ENCODE assay signal across 8 cellular contexts in genomic region chr14:90697577-90698206, GRCh38.
A peak's percentile ranks its signal among the peaks of the same experiment; 100 is the strongest.
DNase-seq lines count a peak whose midpoint lies in the region; ATAC-seq and TF ChIP-seq lines count a peak whose summit lies in the region.

No MANE protein-coding gene starts in this region.

- peak; percentile 77 for ATAC-seq in GM21381 (IDR thresholded peaks at IDR 0.05; ENCODE audit: unreplicated experiment)

- TF ChIP-seq CTCF in LNCAP (IDR thresholded peaks at IDR 0.05) (peak; percentile 88), neural progenitor cell (IDR thresholded peaks at IDR 0.05) (peak; percentile 96)

- H4K20me1 ChIP-seq in neural progenitor cell (ENCODE audit: low read depth) = no peaks in the 10 kb centered on the region

- no peaks in the 10 kb centered on the region for H3K79me2 ChIP-seq in neural progenitor cell (ENCODE audit: low read depth)

- no peak overlapping the region for H2AFZ ChIP-seq in neural progenitor cell (replicated peaks)

- CTCF ChIA-PET in CD8-positive, alpha-beta memory T cell (lab: Charles Lee) = interaction anchor here (0.7 to 2.2 kb wide), 13 partner anchors 9 to 442 kb away, joined by 3 to 23 read pairs (median 4); partner anchors contain the start of genes CALM1 and PSMC1

- H3K36me3 Mint-ChIP-seq in CD8-positive, alpha-beta memory T cell = no peaks in the 10 kb centered on the region
- no peaks in the 10 kb centered on the region for H3K36me3 Mint-ChIP-seq in activated T-helper 1 cell treated with anti-CD3 and anti-CD28 coated beads, Interleukin-12 subunit alpha, Interleukin-12 subunit beta, Interleukin-2, Interleukin-4 antibody, amounts not matched to agents 30 ng/mL and 10 ng/mL and 1 ng/mL, durations not matched to agents 14 hours and 24 hours and 36 hours (ENCODE audit: low read depth)
- H3K36me3 Mint-ChIP-seq in neural progenitor cell = no peaks in the 10 kb centered on the region

- no peak overlapping the region for H3K27ac ChIP-seq in CD8-positive, alpha-beta memory T cell (ENCODE audit: low read depth, low read length)
- H3K27ac ChIP-seq in neural progenitor cell (no peak overlapping the region), stomach smooth muscle (ENCODE audit: low read length) (peak overlapping the region; percentile 88)

- peaks cover 0 to 5% of the 10 kb centered on the region in 2 donors for H3K27me3 Mint-ChIP-seq in CD8-positive, alpha-beta memory T cell
- H3K27me3 Mint-ChIP-seq in activated T-helper 1 cell treated with anti-CD3 and anti-CD28 coated beads, Interleukin-12 subunit alpha, Interleukin-12 subunit beta, Interleukin-2, Interleukin-4 antibody, amounts not matched to agents 30 ng/mL and 10 ng/mL and 1 ng/mL, durations not matched to agents 14 hours and 24 hours and 36 hours (ENCODE audit: insufficient read depth) = peaks cover 3% of the 10 kb centered on the region
- no peaks in the 10 kb centered on the region for H3K27me3 Mint-ChIP-seq in neural progenitor cell (ENCODE audit: insufficient read depth, low read depth)

- peaks cover 6% of the 10 kb centered on the region for H3K4me1 ChIP-seq in CD8-positive, alpha-beta memory T cell (ENCODE audit: insufficient read depth, low read length)
- H3K4me1 ChIP-seq in neural progenitor cell = no peaks in the 10 kb centered on the region
- peaks cover 33% of the 10 kb centered on the region for H3K4me1 ChIP-seq in stomach smooth muscle (ENCODE audit: control insufficient read depth, insufficient read depth, low read length)

- no peak overlapping the region for H3K4me2 ChIP-seq in neural progenitor cell

- peak overlapping the region in 1 of 8 donors; percentile 67 for H3K27ac Mint-ChIP-seq in CD8-positive, alpha-beta memory T cell
- H3K27ac Mint-ChIP-seq in activated T-helper 1 cell treated with anti-CD3 and anti-CD28 coated beads, Interleukin-12 subunit alpha, Interleukin-12 subunit beta, Interleukin-2, Interleukin-4 antibody, amounts not matched to agents 30 ng/mL and 10 ng/mL and 1 ng/mL, durations not matched to agents 14 hours and 24 hours and 36 hours = no peak overlapping the region
- H3K27ac Mint-ChIP-seq in neural progenitor cell = no peak overlapping the region

- H3K9me3 ChIP-seq in CD8-positive, alpha-beta memory T cell (ENCODE audit: low read length) = no peaks in the 10 kb centered on the region
- no peaks in the 10 kb centered on the region for H3K9me3 ChIP-seq in neural progenitor cell (ENCODE audit: low read depth)
- no peaks in the 10 kb centered on the region for H3K9me3 ChIP-seq in stomach smooth muscle (ENCODE audit: control insufficient read depth in 2 of 2, low read length in 2 of 2)

- peaks cover 7% of the 10 kb centered on the region for H3F3A ChIP-seq in neural progenitor cell (ENCODE audit: low read depth)

- no peaks in the 10 kb centered on the region for H3K27me3 ChIP-seq in CD8-positive, alpha-beta memory T cell (ENCODE audit: insufficient read depth, low read length, poor library complexity, severe bottlenecking)
- H3K27me3 ChIP-seq in neural progenitor cell = no peaks in the 10 kb centered on the region
- no peaks in the 10 kb centered on the region for H3K27me3 ChIP-seq in stomach smooth muscle (ENCODE audit: control insufficient read depth in 1 of 2, insufficient read depth in 2 of 2, low read length in 2 of 2)

- POLR2A ChIA-PET in CD8-positive, alpha-beta memory T cell (lab: Charles Lee) = no interaction called here

- no peaks in the 10 kb centered on the region for H3K36me3 ChIP-seq in CD8-positive, alpha-beta memory T cell (ENCODE audit: insufficient read depth, low read length)
- H3K36me3 ChIP-seq in neural progenitor cell (no peaks in the 10 kb centered on the region), stomach smooth muscle (ENCODE audit: control insufficient read depth in 2 of 2, insufficient read depth in 2 of 2, low read length in 2 of 2) (no peaks in the 10 kb centered on the region)

- intact Hi-C loops in activated T-helper 1 cell treated with anti-CD3 and anti-CD28 coated beads, Interleukin-12 subunit alpha, Interleukin-12 subunit beta, Interleukin-2, Interleukin-4 antibody, amounts not matched to agents 30 ng/mL and 10 ng/mL and 1 ng/mL, durations not matched to agents 14 hours and 24 hours and 36 hours (cut with micrococcal nuclease) = loop anchor here (1.0 to 5.0 kb wide), 4 partner anchors 19 to 395 kb away; no protein-coding TSS in a partner anchor

- no peak overlapping the region for H3K9ac ChIP-seq in neural progenitor cell
- peak overlapping the region; percentile 72 to 73 for H3K9ac ChIP-seq in stomach smooth muscle (ENCODE audit: low read length in 2 of 2)

- DNase-seq in CD8-positive, alpha-beta memory T cell = peak; percentile 50 to 82 (median 53)
- DNase-seq in RPMI7951 (ENCODE audit: low read depth) (peak; percentile 69), fibroblast of the conjunctiva (ENCODE audit: low read depth) (peak; percentile 70), neural progenitor cell (ENCODE audit: low spot score) (peak; percentile 89)
- DNase-seq in activated T-helper 1 cell treated with anti-CD3 and anti-CD28 coated beads, Interleukin-12 subunit alpha, Interleukin-12 subunit beta, Interleukin-2, Interleukin-4 antibody, amounts not matched to agents 30 ng/mL and 10 ng/mL and 1 ng/mL, durations not matched to agents 14 hours and 24 hours and 36 hours (ENCODE audit: low spot score) = peak; percentile 59

- peaks cover 0 to 1% (median 0%) of the 10 kb centered on the region in 3 donors for H3K4me1 Mint-ChIP-seq in CD8-positive, alpha-beta memory T cell
- H3K4me1 Mint-ChIP-seq in activated T-helper 1 cell treated with anti-CD3 and anti-CD28 coated beads, Interleukin-12 subunit alpha, Interleukin-12 subunit beta, Interleukin-2, Interleukin-4 antibody, amounts not matched to agents 30 ng/mL and 10 ng/mL and 1 ng/mL, durations not matched to agents 14 hours and 24 hours and 36 hours (ENCODE audit: low read depth) = no peaks in the 10 kb centered on the region
- peaks cover 32% of the 10 kb centered on the region for H3K4me1 Mint-ChIP-seq in neural progenitor cell

- H3K4me3 Mint-ChIP-seq in CD8-positive, alpha-beta memory T cell = peak overlapping the region in 1 of 7 donors; percentile 15
- no peak overlapping the region for H3K4me3 Mint-ChIP-seq in activated T-helper 1 cell treated with anti-CD3 and anti-CD28 coated beads, Interleukin-12 subunit alpha, Interleukin-12 subunit beta, Interleukin-2, Interleukin-4 antibody, amounts not matched to agents 30 ng/mL and 10 ng/mL and 1 ng/mL, durations not matched to agents 14 hours and 24 hours and 36 hours
- no peak overlapping the region for H3K4me3 Mint-ChIP-seq in neural progenitor cell

- no peak overlapping the region for H3K4me3 ChIP-seq in CD8-positive, alpha-beta memory T cell (ENCODE audit: low read length)
- H3K4me3 ChIP-seq in neural progenitor cell (no peak overlapping the region), stomach smooth muscle (ENCODE audit: low read length in 2 of 2) (peak overlapping the region; percentile 23 to 31)

- no peaks in the 10 kb centered on the region for H3K9me3 Mint-ChIP-seq in CD8-positive, alpha-beta memory T cell
- no peaks in the 10 kb centered on the region for H3K9me3 Mint-ChIP-seq in activated T-helper 1 cell treated with anti-CD3 and anti-CD28 coated beads, Interleukin-12 subunit alpha, Interleukin-12 subunit beta, Interleukin-2, Interleukin-4 antibody, amounts not matched to agents 30 ng/mL and 10 ng/mL and 1 ng/mL, durations not matched to agents 14 hours and 24 hours and 36 hours
- H3K9me3 Mint-ChIP-seq in neural progenitor cell = no peaks in the 10 kb centered on the region

Comparison
In these comparisons a context has a peak if more than half of its experiments do, and no peak if none do; other contexts are left out.
1. H3K4me3 ChIP-seq: peak in stomach smooth muscle (2 of 2); none in CD8-positive, alpha-beta memory T cell (single experiment) and neural progenitor cell (single experiment).
2. Peak in every context shown above with its lines, with median percentiles within 50 percentile points of each other: DNase-seq.